In genomic region chr10:24467094-24467493, GRCh38 we compare ENCODE assay signal across 12 cellular contexts.
DNase-seq lines count a peak whose midpoint lies in the region; FAIRE-seq and TF ChIP-seq lines count a peak whose summit lies in the region.
"Had no signal": no experiment of that assay in that cellular context is flagged by ENCODE, and none has a peak within 500 bp of the region (broad histone marks: within the 10 kb centered on the region; RNA-seq: fewer than 3 reads in every experiment).

No MANE protein-coding gene starts in this region.

- no peaks in the 10 kb centered on the region for H4K20me1 ChIP-seq in keratinocyte (ENCODE audit: control insufficient read depth, extremely low read depth, insufficient read depth, low read length)

- H3K79me2 ChIP-seq in keratinocyte (ENCODE audit: control insufficient read depth, insufficient read depth, low read length) = peaks cover 31% of the 10 kb centered on the region

- H2AFZ ChIP-seq in keratinocyte (ENCODE audit: control insufficient read depth, low read length) = no peak overlapping the region

- H3K27ac ChIP-seq in keratinocyte (ENCODE audit: control insufficient read depth, insufficient read depth, low read length) = peak overlapping the region; percentile 100
- H3K27ac ChIP-seq: esophagus muscularis mucosa had no signal

- peaks cover 3% of the 10 kb centered on the region for H3K9me1 ChIP-seq in keratinocyte (ENCODE audit: control insufficient read depth, extremely low read depth, insufficient read depth, low read length)

- H3K27me3 Mint-ChIP-seq in activated T-helper 2 cell treated with anti-CD3 and anti-CD28 coated beads, Interferon-gamma antibody, Interleukin-2, Interleukin-4, amounts not matched to agents 10 μg/mL and 5 μg/mL and 100 μg/mL, durations not matched to agents 14 hours and 24 hours and 36 hours (ENCODE audit: low read depth) = peaks cover 21% of the 10 kb centered on the region
- H3K27me3 Mint-ChIP-seq: IgD-negative memory B cell had no signal

- H3K9ac ChIP-seq in keratinocyte (ENCODE audit: control insufficient read depth, extremely low read depth, insufficient read depth, low read length) (peak overlapping the region; percentile 93), skeletal muscle satellite cell (ENCODE audit: low read depth, low read length) (no peak overlapping the region)

- H3K4me1 ChIP-seq in keratinocyte (ENCODE audit: control insufficient read depth, extremely low read depth, insufficient read depth, low read length) = peaks cover 47% of the 10 kb centered on the region
- H3K4me1 ChIP-seq in skeletal muscle satellite cell (ENCODE audit: control insufficient read depth, insufficient read depth, low read length) = peaks cover 43% of the 10 kb centered on the region

- H3K9me3 ChIP-seq in keratinocyte (ENCODE audit: control insufficient read depth, low read depth, low read length) (no peaks in the 10 kb centered on the region), skeletal muscle satellite cell (replicated peaks; ENCODE audit: low read length) (no peaks in the 10 kb centered on the region)
- H3K9me3 ChIP-seq: esophagus muscularis mucosa had no signal

- H3K4me2 ChIP-seq in keratinocyte (ENCODE audit: control insufficient read depth, extremely low read depth, insufficient read depth, low read depth, low read length) (peak overlapping the region; percentile 95), skeletal muscle satellite cell (ENCODE audit: low read length) (peak overlapping the region; percentile 64)

- intact Hi-C loops in activated T-helper 2 cell treated with anti-CD3 and anti-CD28 coated beads, Interferon-gamma antibody, Interleukin-2, Interleukin-4, amounts not matched to agents 10 μg/mL and 5 μg/mL and 100 μg/mL, durations not matched to agents 14 hours and 24 hours and 36 hours (cut with micrococcal nuclease) = loop anchor here (10.0 kb wide), 4 partner anchors 138 to 1102 kb away; no protein-coding TSS in a partner anchor

- H3K4me3 ChIP-seq in HFF-Myc (replicated peaks; ENCODE audit: low read depth, low read length) (peak overlapping the region; percentile 38), WI38 (ENCODE audit: low read depth, low read length) (peak overlapping the region; percentile 66), keratinocyte (ENCODE audit: control insufficient read depth in 2 of 3, extremely low read depth in 1 of 3, insufficient read depth in 2 of 3, low read depth in 1 of 3, low read length in 3 of 3) (peak overlapping the region; percentile 49 to 85 (median 77)), skeletal muscle satellite cell (ENCODE audit: low read length) (no peak overlapping the region)
- H3K4me3 ChIP-seq: esophagus muscularis mucosa had no signal

- H3K4me3 Mint-ChIP-seq in activated T-helper 2 cell treated with anti-CD3 and anti-CD28 coated beads, Interferon-gamma antibody, Interleukin-2, Interleukin-4, amounts not matched to agents 10 μg/mL and 5 μg/mL and 100 μg/mL, durations not matched to agents 14 hours and 24 hours and 36 hours (ENCODE audit: low read depth) = no peak overlapping the region
- H3K4me3 Mint-ChIP-seq: activated CD8-positive, alpha-beta T cell treated with anti-CD3 and anti-CD28 coated beads, Interleukin-2, amount 10 ng/mL, durations not matched to agents 7 days and 5 days; IgD-negative memory B cell had no signal

- dilution Hi-C loops in keratinocyte (cut with MboI; ENCODE audit: extremely low pct_ligation_motif_present, low sequenced_read_pairs) = no loop called here

- H3K4me1 Mint-ChIP-seq in activated T-helper 2 cell treated with anti-CD3 and anti-CD28 coated beads, Interferon-gamma antibody, Interleukin-2, Interleukin-4, amounts not matched to agents 10 μg/mL and 5 μg/mL and 100 μg/mL, durations not matched to agents 14 hours and 24 hours and 36 hours (ENCODE audit: low read depth) = peaks cover 48% of the 10 kb centered on the region

- H3K9me3 Mint-ChIP-seq in activated T-helper 2 cell treated with anti-CD3 and anti-CD28 coated beads, Interferon-gamma antibody, Interleukin-2, Interleukin-4, amounts not matched to agents 10 μg/mL and 5 μg/mL and 100 μg/mL, durations not matched to agents 14 hours and 24 hours and 36 hours = no peaks in the 10 kb centered on the region

- H3K27ac Mint-ChIP-seq in activated T-helper 2 cell treated with anti-CD3 and anti-CD28 coated beads, Interferon-gamma antibody, Interleukin-2, Interleukin-4, amounts not matched to agents 10 μg/mL and 5 μg/mL and 100 μg/mL, durations not matched to agents 14 hours and 24 hours and 36 hours = no peak overlapping the region
- H3K27ac Mint-ChIP-seq: activated CD8-positive, alpha-beta T cell treated with anti-CD3 and anti-CD28 coated beads, Interleukin-2, amount 10 ng/mL, durations not matched to agents 7 days and 5 days; IgD-negative memory B cell had no signal

- no peaks in the 10 kb centered on the region for H3K36me3 Mint-ChIP-seq in activated T-helper 2 cell treated with anti-CD3 and anti-CD28 coated beads, Interferon-gamma antibody, Interleukin-2, Interleukin-4, amounts not matched to agents 10 μg/mL and 5 μg/mL and 100 μg/mL, durations not matched to agents 14 hours and 24 hours and 36 hours (ENCODE audit: low read depth)
- H3K36me3 Mint-ChIP-seq: IgD-negative memory B cell had no signal

- no peak for DNase-seq in HFF-Myc (ENCODE audit: extremely low read depth, low read depth)
- no peak for DNase-seq in keratinocyte (ENCODE audit: low read depth, low spot score)
- no peak for DNase-seq in NCI-H146 treated with DMSO at 0.1 percent for 48 hours (lab: John Stamatoyannopoulos, UW; ENCODE audit: unreplicated experiment)
- DNase-seq in SK-N-DZ (ENCODE audit: low spot score) = no peak
- no peak for DNase-seq in activated T-helper 2 cell treated with anti-CD3 and anti-CD28 coated beads, Interferon-gamma antibody, Interleukin-2, Interleukin-4, amounts not matched to agents 10 μg/mL and 5 μg/mL and 100 μg/mL, durations not matched to agents 14 hours and 24 hours and 36 hours (ENCODE audit: low spot score)
- DNase-seq in activated naive CD4-positive, alpha-beta T cell (lab: John Stamatoyannopoulos, UW) = no peak
- DNase-seq: activated CD8-positive, alpha-beta T cell treated with anti-CD3 and anti-CD28 coated beads, Interleukin-2, amount 10 ng/mL, durations not matched to agents 7 days and 5 days; amygdala had no signal

- TF ChIP-seq CTCF in HFF-Myc (IDR thresholded peaks at IDR 0.05; ENCODE audit: low read depth, low read length, missing control alignments) (no peak), WI38 (IDR thresholded peaks at IDR 0.05; ENCODE audit: low read depth, low read length) (no peak), keratinocyte (optimal IDR thresholded peaks at IDR 0.05 in 1 of 3, IDR thresholded peaks at IDR 0.05 in 1 of 3, conservative IDR thresholded peaks at IDR 0.05 in 1 of 3; ENCODE audit: extremely low read depth in 1 of 3, insufficient read depth in 2 of 3, low read length in 3 of 3) (no peak)

- H3K27me3 ChIP-seq in keratinocyte (ENCODE audit: control insufficient read depth, extremely low read depth, insufficient read depth, low read length) (no peaks in the 10 kb centered on the region), skeletal muscle satellite cell (ENCODE audit: control insufficient read depth, insufficient read depth, low read length) (no peaks in the 10 kb centered on the region)
- H3K27me3 ChIP-seq: esophagus muscularis mucosa had no signal

- H3K36me3 ChIP-seq in keratinocyte (ENCODE audit: control insufficient read depth in 2 of 2, extremely low read depth in 1 of 2, insufficient read depth in 2 of 2, low read length in 2 of 2) (peaks cover 0 to 2% of the 10 kb centered on the region in 2 experiments), skeletal muscle satellite cell (ENCODE audit: insufficient read depth, low read length) (no peaks in the 10 kb centered on the region)

- FAIRE-seq in keratinocyte (lab: Jason Lieb, UNC) = peak; percentile 56
